9 cellular contexts compared by ENCODE assay signal in genomic region chr7:155961241-155962190, GRCh38.
DNase-seq lines count a peak whose midpoint lies in the region; ATAC-seq, FAIRE-seq and TF ChIP-seq lines count a peak whose summit lies in the region.
"Had no signal": no experiment of that assay in that cellular context is flagged by ENCODE, and none has a peak within 500 bp of the region (broad histone marks: within the 10 kb centered on the region; RNA-seq: fewer than 3 reads in every experiment).

No MANE protein-coding gene starts in this region.

- H3K27me3 Mint-ChIP-seq in T-cell, result peaks cover 5 to 12% of the 10 kb centered on the region in 2 donors
- H3K27me3 Mint-ChIP-seq in naive thymus-derived CD4-positive, alpha-beta T cell, result peaks cover 0 to 9% (median 0%) of the 10 kb centered on the region in 5 donors

- intact Hi-C loops in kidney (cut with DNase I) (no loop called here), sciatic nerve (cut with DNase I) (no loop called here)
- intact Hi-C loops in naive thymus-derived CD4-positive, alpha-beta T cell (cut with micrococcal nuclease), result no loop called here

- H3K4me1 ChIP-seq in kidney (ENCODE audit: control insufficient read depth in 1 of 2, insufficient read depth in 1 of 2, low read depth in 1 of 2, low read length in 2 of 2), result no peaks in the 10 kb centered on the region
- H3K4me1 ChIP-seq in naive thymus-derived CD4-positive, alpha-beta T cell (ENCODE audit: control insufficient read depth in 2 of 2, insufficient read depth in 2 of 2, low read length in 2 of 2), result no peaks in the 10 kb centered on the region

- CTCF ChIA-PET in T-cell (lab: Charles Lee), result no interaction called here
- CTCF ChIA-PET in naive thymus-derived CD4-positive, alpha-beta T cell (lab: Charles Lee), result no interaction called here

- peaks cover 3% of the 10 kb centered on the region for H3K9me3 Mint-ChIP-seq in stimulated activated effector memory CD8-positive, alpha-beta T cell treated with anti-CD3 and anti-CD28 coated beads, Interleukin-12 subunit alpha, Interleukin-12 subunit beta, amount 100 ng/mL, for 72 hours
- no peaks in the 10 kb centered on the region for H3K9me3 Mint-ChIP-seq in T-cell
- peaks cover 0 to 3% (median 0%) of the 10 kb centered on the region in 11 donors for H3K9me3 Mint-ChIP-seq in naive thymus-derived CD4-positive, alpha-beta T cell

- no peaks in the 10 kb centered on the region for H3K36me3 ChIP-seq in kidney (ENCODE audit: control insufficient read depth in 1 of 2, insufficient read depth in 2 of 2, low read length in 2 of 2)
- no peaks in the 10 kb centered on the region for H3K36me3 ChIP-seq in naive thymus-derived CD4-positive, alpha-beta T cell (ENCODE audit: control insufficient read depth in 2 of 3, insufficient read depth in 3 of 3, low read length in 3 of 3)

- FAIRE-seq in kidney (lab: Jason Lieb, UNC), result no peak

- no peak overlapping the region for H3K9ac ChIP-seq in kidney (ENCODE audit: low read length in 2 of 2)

- no peak for TF ChIP-seq CTCF in kidney (IDR thresholded peaks at IDR 0.05; ENCODE audit: borderline replicate concordance, extremely low read depth, insufficient read depth)

- H3K36me3 Mint-ChIP-seq in stimulated activated effector memory CD8-positive, alpha-beta T cell treated with anti-CD3 and anti-CD28 coated beads, Interleukin-12 subunit alpha, Interleukin-12 subunit beta, amount 100 ng/mL, for 72 hours, result no peaks in the 10 kb centered on the region
- H3K36me3 Mint-ChIP-seq in T-cell, result no peaks in the 10 kb centered on the region
- peaks cover 0 to 3% (median 0%) of the 10 kb centered on the region in 5 donors for H3K36me3 Mint-ChIP-seq in naive thymus-derived CD4-positive, alpha-beta T cell

- peak overlapping the region; percentile 43 to 48 for H3K4me3 ChIP-seq in kidney (ENCODE audit: low read length in 2 of 2)
- no peak overlapping the region for H3K4me3 ChIP-seq in naive thymus-derived CD4-positive, alpha-beta T cell (ENCODE audit: low read length)

- no peaks in the 10 kb centered on the region for H3K27me3 ChIP-seq in naive thymus-derived CD4-positive, alpha-beta T cell (ENCODE audit: control insufficient read depth in 2 of 2, insufficient read depth in 2 of 2, low read length in 2 of 2)

- no peak for ATAC-seq in stimulated activated effector memory CD8-positive, alpha-beta T cell treated with anti-CD3 and anti-CD28 coated beads, Interleukin-12 subunit alpha, Interleukin-12 subunit beta, amount 100 ng/mL, for 72 hours
- ATAC-seq in sciatic nerve, result no peak
- no peak for ATAC-seq in T-cell (replicated peaks in 1 of 4)
- no peak for ATAC-seq in naive thymus-derived CD4-positive, alpha-beta T cell

- peak; percentile 39 to 47 for DNase-seq in activated CD4-positive, alpha-beta T cell treated with anti-CD3 and anti-CD28 coated beads, Interleukin-2, amount 50 U/mL, for 48 hours
- DNase-seq in activated CD4-positive, alpha-beta T cell treated with anti-CD3 and anti-CD28 coated beads, Interleukin-2, amount 50 U/mL, for 4 hours, result no peak
- peak; percentile 25 to 68 for DNase-seq in SW 1271 (lab: John Stamatoyannopoulos, UW)
- DNase-seq in kidney, result peak; percentile 94
- no peak for DNase-seq in stimulated activated effector memory CD8-positive, alpha-beta T cell treated with anti-CD3 and anti-CD28 coated beads, Interleukin-12 subunit alpha, Interleukin-12 subunit beta, amount 100 ng/mL, for 72 hours (ENCODE audit: low spot score in 2 of 2)
- no peak for DNase-seq in sciatic nerve (ENCODE audit: low spot score)
- DNase-seq in T-cell, result no peak
- no peak for DNase-seq in naive thymus-derived CD4-positive, alpha-beta T cell

- H3K4me1 Mint-ChIP-seq in stimulated activated effector memory CD8-positive, alpha-beta T cell treated with anti-CD3 and anti-CD28 coated beads, Interleukin-12 subunit alpha, Interleukin-12 subunit beta, amount 100 ng/mL, for 72 hours, result peaks cover 13% of the 10 kb centered on the region
- H3K4me1 Mint-ChIP-seq in T-cell, result peaks cover 4 to 11% (median 5%) of the 10 kb centered on the region in 3 donors
- peaks cover 0 to 19% (median 6%) of the 10 kb centered on the region in 7 donors for H3K4me1 Mint-ChIP-seq in naive thymus-derived CD4-positive, alpha-beta T cell

- peak overlapping the region in 1 of 2 donors; percentile 24 for H3K27ac ChIP-seq in kidney (ENCODE audit: low read depth in 2 of 2, low read length in 2 of 2)
- no peak overlapping the region for H3K27ac ChIP-seq in naive thymus-derived CD4-positive, alpha-beta T cell (ENCODE audit: low read depth, low read length)
- H3K27ac ChIP-seq: C4-2B had no signal

- no peaks in the 10 kb centered on the region for H3K9me3 ChIP-seq in kidney (ENCODE audit: control insufficient read depth in 1 of 2, low read length in 2 of 2)
- H3K9me3 ChIP-seq in naive thymus-derived CD4-positive, alpha-beta T cell (ENCODE audit: control insufficient read depth in 2 of 3, low read length in 3 of 3), result no peaks in the 10 kb centered on the region

- H3K27ac Mint-ChIP-seq in stimulated activated effector memory CD8-positive, alpha-beta T cell treated with anti-CD3 and anti-CD28 coated beads, Interleukin-12 subunit alpha, Interleukin-12 subunit beta, amount 100 ng/mL, for 72 hours, result peak overlapping the region; percentile 27
- H3K27ac Mint-ChIP-seq in T-cell, result no peak overlapping the region
- H3K27ac Mint-ChIP-seq in naive thymus-derived CD4-positive, alpha-beta T cell, result no peak overlapping the region

- no peak overlapping the region for H3K4me3 Mint-ChIP-seq in stimulated activated effector memory CD8-positive, alpha-beta T cell treated with anti-CD3 and anti-CD28 coated beads, Interleukin-12 subunit alpha, Interleukin-12 subunit beta, amount 100 ng/mL, for 72 hours
- H3K4me3 Mint-ChIP-seq in T-cell, result peak overlapping the region in 1 of 3 donors; percentile 22
- H3K4me3 Mint-ChIP-seq in naive thymus-derived CD4-positive, alpha-beta T cell, result peak overlapping the region in 1 of 10 donors; percentile 43

- POLR2A ChIA-PET in T-cell (lab: Charles Lee), result interaction anchor here in 1 of 2 donors (0.6 kb wide), 1 partner anchor 14 kb away, joined by 6 read pairs; no protein-coding TSS in a partner anchor
- POLR2A ChIA-PET in naive thymus-derived CD4-positive, alpha-beta T cell (lab: Charles Lee), result no interaction called here

Comparison
In these comparisons a context has a peak if more than half of its experiments do, and no peak if none do; other contexts are left out.
1. DNase-seq: peak in activated CD4-positive, alpha-beta T cell treated with anti-CD3 and anti-CD28 coated beads, Interleukin-2, amount 50 U/mL, for 48 hours (2 of 2), SW 1271 (2 of 2) and kidney (single experiment); none in activated CD4-positive, alpha-beta T cell treated with anti-CD3 and anti-CD28 coated beads, Interleukin-2, amount 50 U/mL, for 4 hours (0 of 2), stimulated activated effector memory CD8-positive, alpha-beta T cell treated with anti-CD3 and anti-CD28 coated beads, Interleukin-12 subunit alpha, Interleukin-12 subunit beta, amount 100 ng/mL, for 72 hours (0 of 2), sciatic nerve (single experiment), T-cell (0 of 34) and naive thymus-derived CD4-positive, alpha-beta T cell (0 of 9).